Comparison of ENCODE assay signal across 18 cellular contexts in the genomic region with DNA sequence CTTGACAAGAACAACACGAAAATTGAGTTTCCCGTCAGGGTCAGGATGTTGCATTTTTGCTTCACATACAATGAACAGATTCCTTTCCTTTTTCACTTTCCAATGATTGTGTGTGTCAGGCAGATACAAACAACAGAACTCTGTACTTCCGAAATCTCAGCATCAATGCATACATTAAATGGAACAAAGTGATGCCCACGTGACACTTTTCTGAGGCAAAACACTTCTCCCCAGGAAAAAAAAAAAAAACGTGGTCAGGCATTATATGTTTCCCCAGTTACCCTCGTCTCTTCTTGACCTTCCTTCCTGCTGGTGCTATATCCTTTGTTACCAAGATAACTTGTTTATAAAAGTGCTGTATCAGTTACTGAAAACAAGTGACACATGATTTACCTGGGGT.
DNase-seq lines count a peak whose midpoint lies in the region; ATAC-seq, FAIRE-seq and TF ChIP-seq lines count a peak whose summit lies in the region.
"Had no signal": no experiment of that assay in that cellular context is flagged by ENCODE, and none has a peak within 500 bp of the region (broad histone marks: within the 10 kb centered on the region; RNA-seq: fewer than 3 reads in every experiment).

No MANE protein-coding gene starts in this region.

- TF ChIP-seq EP300 in K562 (IDR thresholded peaks at IDR 0.05; ENCODE audit: low read length) (no peak), gastroesophageal sphincter (IDR thresholded peaks at IDR 0.05) (no peak)

- H3K27me3 Mint-ChIP-seq in HFFc6 (ENCODE audit: insufficient read depth) (no peaks in the 10 kb centered on the region), neural progenitor cell (ENCODE audit: insufficient read depth, low read depth) (peaks cover 2% of the 10 kb centered on the region), glutamatergic neuron (ENCODE audit: unreplicated experiment) (no peaks in the 10 kb centered on the region)

- H3K79me2 ChIP-seq in K562 (ENCODE audit: control insufficient read depth, insufficient read depth, low read length) = no peaks in the 10 kb centered on the region
- no peaks in the 10 kb centered on the region for H3K79me2 ChIP-seq in neural progenitor cell (ENCODE audit: low read depth)

- no peak for TF ChIP-seq RAD21 in K562 (CRISPR knock-in tag; conservative IDR thresholded peaks at IDR 0.05 in 1 of 2, IDR thresholded peaks at IDR 0.05 in 1 of 2)

- no peaks in the 10 kb centered on the region for H3K9me3 ChIP-seq in K562 (replicated peaks; ENCODE audit: control insufficient read depth, insufficient read depth, low read depth, low read length)
- no peaks in the 10 kb centered on the region for H3K9me3 ChIP-seq in neural progenitor cell (ENCODE audit: low read depth)
- H3K9me3 ChIP-seq in gastroesophageal sphincter = no peaks in the 10 kb centered on the region
- H3K9me3 ChIP-seq: Peyer's patch, SJCRH30 had no signal

- ATAC-seq in K562 (no peak), gastroesophageal sphincter (no peak)

- no peak overlapping the region for H2AFZ ChIP-seq in K562 (ENCODE audit: low read depth, low read length)
- H2AFZ ChIP-seq in neural progenitor cell (replicated peaks) = peak overlapping the region; percentile 82

- no peak for TF ChIP-seq CTCF in HFFc6 (IDR thresholded peaks at IDR 0.05)
- no peak for TF ChIP-seq CTCF in K562 (IDR thresholded peaks at IDR 0.05 in 2 of 3, conservative IDR thresholded peaks at IDR 0.05 in 1 of 3; ENCODE audit: insufficient read depth in 2 of 3, low read depth in 1 of 3, low read length in 3 of 3)
- no peak for TF ChIP-seq CTCF in fibroblast of pulmonary artery (IDR thresholded peaks at IDR 0.05; ENCODE audit: low read length, missing control alignments)
- TF ChIP-seq CTCF in neural progenitor cell (IDR thresholded peaks at IDR 0.05) = no peak
- TF ChIP-seq CTCF in gastroesophageal sphincter (IDR thresholded peaks at IDR 0.05) = no peak
- TF ChIP-seq CTCF in glutamatergic neuron (IDR thresholded peaks at IDR 0.05; ENCODE audit: partially characterized antibody, unreplicated experiment) = no peak

- H3K27ac ChIP-seq in K562 (ENCODE audit: extremely low read depth, low read depth, low read length) (no peak overlapping the region), neural progenitor cell (no peak overlapping the region), gastroesophageal sphincter (no peak overlapping the region)
- H3K27ac ChIP-seq: Peyer's patch, SJCRH30 had no signal

- H3K9me3 Mint-ChIP-seq in HFFc6 (no peaks in the 10 kb centered on the region), neural progenitor cell (no peaks in the 10 kb centered on the region), glutamatergic neuron (ENCODE audit: unreplicated experiment) (no peaks in the 10 kb centered on the region)
- H3K9me3 Mint-ChIP-seq: CD4-positive, CD25-positive, alpha-beta regulatory T cell had no signal

- H4K20me1 ChIP-seq in K562 (replicated peaks; ENCODE audit: control insufficient read depth, insufficient read depth, low read length) = no peaks in the 10 kb centered on the region
- H4K20me1 ChIP-seq in neural progenitor cell (ENCODE audit: low read depth) = no peaks in the 10 kb centered on the region

- no peak for TF ChIP-seq POLR2A in K562 (conservative IDR thresholded peaks at IDR 0.05)
- TF ChIP-seq POLR2A in gastroesophageal sphincter (IDR thresholded peaks at IDR 0.05) = no peak

- H3K9ac ChIP-seq in K562 (ENCODE audit: insufficient read depth in 1 of 2, low read depth in 2 of 2, low read length in 2 of 2) (no peak overlapping the region), neural progenitor cell (no peak overlapping the region)

- in situ Hi-C loops in K562 (cut with MboI) = no loop called here

- H3K4me3 Mint-ChIP-seq in HFFc6 (peak overlapping the region; percentile 31; the same call in 1 of the 2 replicates), neural progenitor cell (peak overlapping the region; percentile 4), glutamatergic neuron (ENCODE audit: unreplicated experiment) (no peak overlapping the region)
- H3K4me3 Mint-ChIP-seq: CD4-positive, CD25-positive, alpha-beta regulatory T cell had no signal

- H3K36me3 ChIP-seq in K562 (ENCODE audit: control insufficient read depth, insufficient read depth, low read length) (no peaks in the 10 kb centered on the region), neural progenitor cell (no peaks in the 10 kb centered on the region), gastroesophageal sphincter (no peaks in the 10 kb centered on the region)
- H3K36me3 ChIP-seq: Peyer's patch, SJCRH30 had no signal

- CTCF ChIA-PET in K562 (lab: Yijun Ruan, JAX; ENCODE audit: low intra/inter-chr PET ratio) = no interaction called here

- peaks cover 70% of the 10 kb centered on the region for H3K4me1 Mint-ChIP-seq in HFFc6 (ENCODE audit: low read depth)
- H3K4me1 Mint-ChIP-seq in neural progenitor cell = peaks cover 40% of the 10 kb centered on the region
- peaks cover 5% of the 10 kb centered on the region for H3K4me1 Mint-ChIP-seq in glutamatergic neuron (ENCODE audit: low read depth, unreplicated experiment)

- H3K4me3 ChIP-seq in K562 (no peak overlapping the region), fibroblast of pulmonary artery (replicated peaks; ENCODE audit: low read depth, low read length) (no peak overlapping the region), neural progenitor cell (no peak overlapping the region), gastroesophageal sphincter (no peak overlapping the region)
- H3K4me3 ChIP-seq: Peyer's patch, SJCRH30 had no signal

- H3K4me1 ChIP-seq in K562 (replicated peaks in 1 of 2; ENCODE audit: control insufficient read depth in 2 of 2, insufficient read depth in 2 of 2, low read length in 2 of 2) = peaks cover 0 to 10% of the 10 kb centered on the region in 2 experiments; a peak in 3 of 5 replicates
- peaks cover 14% of the 10 kb centered on the region for H3K4me1 ChIP-seq in neural progenitor cell
- no peaks in the 10 kb centered on the region for H3K4me1 ChIP-seq in gastroesophageal sphincter
- H3K4me1 ChIP-seq: Peyer's patch, SJCRH30 had no signal

- H3K36me3 Mint-ChIP-seq in HFFc6 (ENCODE audit: low read depth) (no peaks in the 10 kb centered on the region), neural progenitor cell (no peaks in the 10 kb centered on the region), glutamatergic neuron (ENCODE audit: unreplicated experiment) (no peaks in the 10 kb centered on the region)
- H3K36me3 Mint-ChIP-seq: CD4-positive, CD25-positive, alpha-beta regulatory T cell had no signal

- H3K4me2 ChIP-seq in K562 (ENCODE audit: insufficient read depth, low read length) = no peak overlapping the region
- no peak overlapping the region for H3K4me2 ChIP-seq in neural progenitor cell

- H3K9me1 ChIP-seq in K562 (ENCODE audit: control insufficient read depth, insufficient read depth, low read length) = no peaks in the 10 kb centered on the region

- POLR2A ChIA-PET in K562 (lab: Yijun Ruan, JAX) = no interaction called here

- peak overlapping the region; percentile 81 for H3K27ac Mint-ChIP-seq in HFFc6
- no peak overlapping the region for H3K27ac Mint-ChIP-seq in neural progenitor cell
- H3K27ac Mint-ChIP-seq in glutamatergic neuron (ENCODE audit: unreplicated experiment) = no peak overlapping the region

- 17% methylated on average over 6 of the region's 6 CpGs for WGBS in K562 (ENCODE audit: insufficient coverage, low coverage, missing lambda C conversion rate)
- 30% methylated on average over 6 of the region's 6 CpGs for WGBS in gastroesophageal sphincter (ENCODE audit: low coverage in 1 of 2), 2 donors

- H3K27me3 ChIP-seq in K562 (ENCODE audit: control insufficient read depth in 2 of 2, insufficient read depth in 2 of 2, low read length in 2 of 2) (peaks cover 0 to 2% of the 10 kb centered on the region in 2 experiments; a peak in 1 of 5 replicates), neural progenitor cell (no peaks in the 10 kb centered on the region), gastroesophageal sphincter (no peaks in the 10 kb centered on the region)
- H3K27me3 ChIP-seq: Peyer's patch, SJCRH30 had no signal

- intact Hi-C loops in K562 (cut with micrococcal nuclease) = no loop called here

- BruUV-seq in K562 (replicated peaks; lab: Mats Ljungman, UMichigan) = no TSS peak

- H3F3A ChIP-seq in neural progenitor cell (ENCODE audit: low read depth) = no peaks in the 10 kb centered on the region

- no peak for FAIRE-seq in K562 (lab: Jason Lieb, UNC)
- FAIRE-seq: GM19239 had no signal

- DNase-seq in HFFc6 (no peak), K562 (ENCODE audit: extremely low read depth in 1 of 4, low spot score in 3 of 4) (no peak), fibroblast of pulmonary artery (ENCODE audit: low read depth) (peak; percentile 3), neural progenitor cell (ENCODE audit: low spot score) (peak; percentile 3), NCI-H446 (lab: John Stamatoyannopoulos, UW) (no peak), glutamatergic neuron (no peak)
- DNase-seq: CD4-positive, CD25-positive, alpha-beta regulatory T cell; H7; KG1; NCI-H1105; NCI-H146; NCI-H2029; NCI-H226; NCI-H526; Peyer's patch; SJCRH30 had no signal

TF ChIP-seq in K562, 482 proteins besides CTCF, POLR2A, EP300 and RAD21:
- TF ChIP-seq ZNF316 (IDR thresholded peaks at IDR 0.05) (0 out of 2 replicates have a peak, but pooled peaks have one; percentile 28), RBM17 (IDR thresholded peaks at IDR 0.05; ENCODE audit: borderline replicate concordance, low read depth, low read length) (no peak), ZNF184 (CRISPR knock-in tag; IDR thresholded peaks at IDR 0.05) (no peak), RAD51 (IDR thresholded peaks at IDR 0.05; ENCODE audit: borderline replicate concordance, low read depth) (0 out of 2 replicates have a peak, but pooled peaks have one; percentile 21)
- TF ChIP-seq, protein P1, sequence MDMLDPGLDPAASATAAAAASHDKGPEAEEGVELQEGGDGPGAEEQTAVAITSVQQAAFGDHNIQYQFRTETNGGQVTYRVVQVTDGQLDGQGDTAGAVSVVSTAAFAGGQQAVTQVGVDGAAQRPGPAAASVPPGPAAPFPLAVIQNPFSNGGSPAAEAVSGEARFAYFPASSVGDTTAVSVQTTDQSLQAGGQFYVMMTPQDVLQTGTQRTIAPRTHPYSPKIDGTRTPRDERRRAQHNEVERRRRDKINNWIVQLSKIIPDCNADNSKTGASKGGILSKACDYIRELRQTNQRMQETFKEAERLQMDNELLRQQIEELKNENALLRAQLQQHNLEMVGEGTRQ (CRISPR knock-in tag; IDR thresholded peaks at IDR 0.05) = peak; percentile 54; the same call in 1 of the 2 replicates

Comparison
In these comparisons a context has a peak if more than half of its experiments do, and no peak if none do; other contexts are left out.
1. DNase-seq: peak in fibroblast of pulmonary artery (single experiment) and neural progenitor cell (single experiment); none in HFFc6 (single experiment), K562 (0 of 4), NCI-H446 (0 of 2) and glutamatergic neuron (single experiment).